21 cellular contexts compared by ENCODE assay signal in genomic region chr6:75178757-75179156, GRCh38. TPM values are rescaled to one million over a fixed set of nuclear protein-coding genes. Genes with fewer than 3 reads are reported as not detected.
DNase-seq lines count a peak whose midpoint lies in the region; ATAC-seq, FAIRE-seq and TF ChIP-seq lines count a peak whose summit lies in the region.
"Had no signal": no experiment of that assay in that cellular context is flagged by ENCODE, and none has a peak within 500 bp of the region (broad histone marks: within the 10 kb centered on the region; RNA-seq: fewer than 3 reads in every experiment).

No MANE protein-coding gene starts in this region.

- DNase-seq in ELR (ENCODE audit: low read depth) (peak; percentile 15), amniotic epithelial cell (ENCODE audit: low read depth) (peak; percentile 62), epithelial cell of esophagus (ENCODE audit: low read depth) (peak; percentile 65), keratinocyte (ENCODE audit: low read depth, low spot score) (no peak), 8988T (no peak)
- DNase-seq in activated CD4-positive, alpha-beta T cell treated with anti-CD3 and anti-CD28 coated beads, Interleukin-2, amount 50 U/mL, for 4 hours, result no peak
- DNase-seq: CD4-positive, alpha-beta memory T cell; DMS153; DMS79; GF-D8; GOT3; H7; HFFc6; KBM-7 had no signal

- H3K4me3 ChIP-seq in epithelial cell of esophagus (ENCODE audit: low read length) (no peak overlapping the region), keratinocyte (ENCODE audit: control insufficient read depth in 2 of 3, extremely low read depth in 1 of 3, insufficient read depth in 2 of 3, low read depth in 1 of 3, low read length in 3 of 3) (peak overlapping the region in 1 of 3 experiments; percentile 5)
- H3K4me3 ChIP-seq: BLaER1 had no signal

- peaks cover 17% of the 10 kb centered on the region for H3K4me1 ChIP-seq in keratinocyte (ENCODE audit: control insufficient read depth, extremely low read depth, insufficient read depth, low read length)

- FAIRE-seq in keratinocyte (lab: Jason Lieb, UNC), result peak; percentile 9
- FAIRE-seq: A204.1, HepG2 had no signal

- peaks cover 13 to 30% of the 10 kb centered on the region in 2 experiments for H3K36me3 ChIP-seq in keratinocyte (ENCODE audit: control insufficient read depth in 2 of 2, extremely low read depth in 1 of 2, insufficient read depth in 2 of 2, low read length in 2 of 2)
- H3K36me3 ChIP-seq: BLaER1 had no signal

- no peak for ATAC-seq in HG03378 (IDR thresholded peaks at IDR 0.05; ENCODE audit: unreplicated experiment)
- ATAC-seq: HCT116, HepG2 had no signal

- H4K20me1 ChIP-seq in keratinocyte (ENCODE audit: control insufficient read depth, extremely low read depth, insufficient read depth, low read length), result no peaks in the 10 kb centered on the region
- H4K20me1 ChIP-seq: BLaER1 had no signal

- peak overlapping the region; percentile 44 for H3K27ac ChIP-seq in keratinocyte (ENCODE audit: control insufficient read depth, insufficient read depth, low read length)
- H3K27ac ChIP-seq: BLaER1 had no signal

- H3K9ac ChIP-seq in keratinocyte (ENCODE audit: control insufficient read depth, extremely low read depth, insufficient read depth, low read length), result no peak overlapping the region
- H3K9ac ChIP-seq: BLaER1 had no signal

- H3K9me1 ChIP-seq in keratinocyte (ENCODE audit: control insufficient read depth, extremely low read depth, insufficient read depth, low read length), result no peaks in the 10 kb centered on the region

- H3K79me2 ChIP-seq in keratinocyte (ENCODE audit: control insufficient read depth, insufficient read depth, low read length), result peaks cover 34% of the 10 kb centered on the region

- dilution Hi-C loops in keratinocyte (cut with MboI; ENCODE audit: extremely low pct_ligation_motif_present, low sequenced_read_pairs), result no loop called here

- H2AFZ ChIP-seq in keratinocyte (ENCODE audit: control insufficient read depth, low read length), result no peak overlapping the region

- TF ChIP-seq CTCF in epithelial cell of esophagus (IDR thresholded peaks at IDR 0.05; ENCODE audit: insufficient read depth, low read depth, low read length, missing control alignments), result no peak
- TF ChIP-seq CTCF in keratinocyte (optimal IDR thresholded peaks at IDR 0.05 in 1 of 3, IDR thresholded peaks at IDR 0.05 in 1 of 3, conservative IDR thresholded peaks at IDR 0.05 in 1 of 3; ENCODE audit: extremely low read depth in 1 of 3, insufficient read depth in 2 of 3, low read length in 3 of 3), result no peak

- no peaks in the 10 kb centered on the region for H3K9me3 ChIP-seq in keratinocyte (ENCODE audit: control insufficient read depth, low read depth, low read length)
- H3K9me3 ChIP-seq: BLaER1 had no signal

- H3K4me2 ChIP-seq in keratinocyte (ENCODE audit: control insufficient read depth, extremely low read depth, insufficient read depth, low read depth, low read length), result peak overlapping the region; percentile 31
- H3K4me2 ChIP-seq: BLaER1 had no signal

- no peaks in the 10 kb centered on the region for H3K27me3 ChIP-seq in keratinocyte (ENCODE audit: control insufficient read depth, extremely low read depth, insufficient read depth, low read length)
- H3K27me3 ChIP-seq: BLaER1 had no signal

RNA-seq across cellular contexts. Expression of gene COL12A1, which starts 27.1 kb away (rescaled TPM):
- 82.3 to 152 TPM (median 96.9 TPM) in 3 replicates for polyA plus RNA-seq in keratinocyte
- polyA plus RNA-seq in keratinocyte (2011; ENCODE audit: low read depth), result 7.1 TPM
- 15.0 and 22.4 TPM in 2 replicates for polyA plus RNA-seq in keratinocyte (2011; cell fraction: cytosol; rRNA removed)
- 195 and 205 TPM in 2 replicates for polyA plus RNA-seq in keratinocyte (2011; cell fraction: nucleus; rRNA removed)
- 3.6 and 129 TPM in 2 replicates for polyA plus RNA-seq in keratinocyte (2012; ENCODE audit: low replicate concordance)
- 274 to 427 TPM (median 290 TPM) in 3 replicates for polyA minus RNA-seq in keratinocyte
- 51.0 TPM for polyA minus RNA-seq in keratinocyte (2011; cell fraction: cytosol; rRNA and poly(A)+ RNA removed)
- polyA minus RNA-seq in keratinocyte (2011; cell fraction: nucleus; rRNA and poly(A)+ RNA removed), result 365 and 633 TPM in 2 replicates
- polyA plus RNA-seq: CD14-positive monocyte; CD4-positive, alpha-beta memory T cell; HepG2; IgD-negative memory B cell had no signal

Comparison
In these comparisons a context has a peak if more than half of its experiments do, and no peak if none do; other contexts are left out.
1. DNase-seq: peak in ELR (single experiment), amniotic epithelial cell (single experiment) and epithelial cell of esophagus (single experiment); none in keratinocyte (single experiment), 8988T (single experiment) and activated CD4-positive, alpha-beta T cell treated with anti-CD3 and anti-CD28 coated beads, Interleukin-2, amount 50 U/mL, for 4 hours (0 of 2).